In the genomic region with DNA sequence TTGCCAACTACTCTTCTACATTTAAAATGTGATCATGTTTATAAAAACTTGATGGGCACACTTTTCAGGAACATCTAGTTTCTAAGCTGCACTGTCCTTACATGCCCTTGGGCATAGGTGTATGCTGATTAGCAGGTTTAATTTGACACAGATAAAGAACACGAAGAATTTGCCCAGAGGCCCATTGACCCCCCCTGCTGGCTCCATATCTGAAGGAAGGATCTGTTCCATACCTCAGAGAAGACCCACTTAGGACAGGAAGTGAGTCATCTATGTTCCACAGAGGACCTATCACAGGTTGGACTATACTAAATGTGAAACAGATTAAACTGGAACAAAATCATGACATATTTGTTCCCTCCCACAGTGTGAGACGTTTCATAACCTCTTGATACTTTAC, we compare ENCODE assay signal across 8 cellular contexts.
DNase-seq lines count a peak whose midpoint lies in the region; ATAC-seq and TF ChIP-seq lines count a peak whose summit lies in the region.

No MANE protein-coding gene starts in this region.

- TF ChIP-seq CTCF in fibroblast of lung (conservative IDR thresholded peaks at IDR 0.05 in 1 of 2, IDR thresholded peaks at IDR 0.05 in 1 of 2; ENCODE audit: low read depth in 1 of 2, low read length in 2 of 2) = no peak

- no peaks in the 10 kb centered on the region for H3K36me3 ChIP-seq in CD8-positive, alpha-beta memory T cell (ENCODE audit: insufficient read depth, low read length)
- no peaks in the 10 kb centered on the region for H3K36me3 ChIP-seq in fibroblast of lung (ENCODE audit: control insufficient read depth, insufficient read depth, low read length)

- no peaks in the 10 kb centered on the region for H3K9me3 Mint-ChIP-seq in CD8-positive, alpha-beta memory T cell

- H3K27ac ChIP-seq in CD8-positive, alpha-beta memory T cell (ENCODE audit: low read depth, low read length) = no peak overlapping the region
- no peak overlapping the region for H3K27ac ChIP-seq in fibroblast of lung (ENCODE audit: insufficient read depth, low read length)

- no peaks in the 10 kb centered on the region for H3K27me3 ChIP-seq in CD8-positive, alpha-beta memory T cell (ENCODE audit: insufficient read depth, low read length, poor library complexity, severe bottlenecking)
- H3K27me3 ChIP-seq in fibroblast of lung (ENCODE audit: control insufficient read depth, insufficient read depth, low read length) = no peaks in the 10 kb centered on the region

- no peak for ATAC-seq in HG03196 (IDR thresholded peaks at IDR 0.05; ENCODE audit: unreplicated experiment)
- no peak for ATAC-seq in GM21360 (IDR thresholded peaks at IDR 0.05; ENCODE audit: unreplicated experiment)

- H3K9me3 ChIP-seq in CD8-positive, alpha-beta memory T cell (ENCODE audit: low read length) = no peaks in the 10 kb centered on the region
- H3K9me3 ChIP-seq in fibroblast of lung (ENCODE audit: control insufficient read depth, insufficient read depth, low read depth, low read length) = no peaks in the 10 kb centered on the region

- no peak overlapping the region for H3K4me3 ChIP-seq in CD8-positive, alpha-beta memory T cell (ENCODE audit: low read length)
- no peak overlapping the region for H3K4me3 ChIP-seq in fibroblast of lung (replicated peaks in 1 of 4; ENCODE audit: control extremely low read depth in 1 of 4, insufficient read depth in 1 of 4, low read depth in 3 of 4, low read length in 4 of 4)

- no peaks in the 10 kb centered on the region for H3K79me2 ChIP-seq in fibroblast of lung (ENCODE audit: control insufficient read depth, insufficient read depth, low read length)

- H3K4me1 Mint-ChIP-seq in CD8-positive, alpha-beta memory T cell = peaks cover 15 to 22% (median 18%) of the 10 kb centered on the region in 3 donors

- H4K20me1 ChIP-seq in fibroblast of lung (ENCODE audit: control insufficient read depth, extremely low read depth, insufficient read depth, low read length) = no peaks in the 10 kb centered on the region

- H3K4me3 Mint-ChIP-seq in CD8-positive, alpha-beta memory T cell = peak overlapping the region in 1 of 7 donors; percentile 14

- no peak overlapping the region for H3K4me2 ChIP-seq in fibroblast of lung (ENCODE audit: extremely low read depth, insufficient read depth, low read length)

- peak overlapping the region; percentile 52 to 95 (median 83) for H3K27ac Mint-ChIP-seq in CD8-positive, alpha-beta memory T cell

- H3K27me3 Mint-ChIP-seq in CD8-positive, alpha-beta memory T cell = no peaks in the 10 kb centered on the region

- no peaks in the 10 kb centered on the region for H3K36me3 Mint-ChIP-seq in CD8-positive, alpha-beta memory T cell

- intact Hi-C loops in posterior vena cava (cut with DNase I) = no loop called here

- no peak overlapping the region for H3K9ac ChIP-seq in fibroblast of lung (ENCODE audit: insufficient read depth, low read length)

- H3K4me1 ChIP-seq in CD8-positive, alpha-beta memory T cell (ENCODE audit: insufficient read depth, low read length) = peaks cover 4% of the 10 kb centered on the region
- no peaks in the 10 kb centered on the region for H3K4me1 ChIP-seq in fibroblast of lung (ENCODE audit: control insufficient read depth, extremely low read depth, insufficient read depth, low read length)

- CTCF ChIA-PET in CD8-positive, alpha-beta memory T cell (lab: Charles Lee) = interaction anchor here (1.0 to 4.3 kb wide), 4 partner anchors 314 to 321 kb away, joined by 3 to 22 read pairs (median 4); no protein-coding TSS in a partner anchor

- DNase-seq in CD8-positive, alpha-beta memory T cell = peak in 4 of 5 donors; percentile 17 to 63 (median 62)
- DNase-seq in LHCN-M2 (ENCODE audit: low read depth) (peak; percentile 54), fibroblast of lung (ENCODE audit: low read depth in 2 of 2) (peak; percentile 20 to 79), posterior vena cava (ENCODE audit: low spot score) (no peak)
- peak; percentile 54 to 63 for DNase-seq in activated CD4-positive, alpha-beta T cell treated with anti-CD3 and anti-CD28 coated beads, Interleukin-2, amount 50 U/mL, for 4 hours
- DNase-seq in stimulated activated CD4-positive, alpha-beta T cell treated with anti-CD3 and anti-CD28 coated beads, TNF-alpha, amount 100 ng/mL, for 4 hours (ENCODE audit: low read depth in 3 of 3) = peak; percentile 18 to 42 (median 41)

- H2AFZ ChIP-seq in fibroblast of lung (ENCODE audit: low read length) = no peak overlapping the region

- POLR2A ChIA-PET in CD8-positive, alpha-beta memory T cell (lab: Charles Lee) = no interaction called here
